ENCODE assay signal across 19 cellular contexts in the genomic region with DNA sequence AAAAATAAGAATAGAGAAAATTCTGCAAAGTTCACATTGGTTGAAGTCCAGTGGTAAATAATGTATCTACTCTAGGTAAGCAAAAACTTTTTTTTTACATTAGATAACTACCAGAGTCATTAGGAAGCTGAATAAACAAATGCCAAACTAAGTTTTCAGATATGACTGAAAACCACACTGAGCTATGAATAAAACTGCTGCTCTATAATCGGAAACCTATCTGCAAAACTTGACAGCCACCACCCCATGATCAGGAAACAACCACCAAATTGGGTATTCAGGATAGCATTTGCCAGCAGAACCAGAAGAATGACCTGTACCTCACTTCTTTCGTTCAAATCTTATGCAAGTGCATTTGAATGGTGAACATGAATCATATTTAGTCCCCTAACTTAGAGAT.
A peak's percentile ranks its signal among the peaks of the same experiment; 100 is the strongest.
DNase-seq lines count a peak whose midpoint lies in the region; ATAC-seq and TF ChIP-seq lines count a peak whose summit lies in the region.
"Had no signal": no experiment of that assay in that cellular context is flagged by ENCODE, and none has a peak within 500 bp of the region (broad histone marks: within the 10 kb centered on the region; RNA-seq: fewer than 3 reads in every experiment).

No MANE protein-coding gene starts in this region.

- DNase-seq in GM12865 (ENCODE audit: low read depth): peak; percentile 65
- no peak for DNase-seq in left lobe of liver (ENCODE audit: low spot score)
- no peak for DNase-seq in SK-N-DZ (ENCODE audit: low spot score)
- DNase-seq in RKO (ENCODE audit: low spot score): no peak
- no peak for DNase-seq in activated CD4-positive, alpha-beta T cell treated with anti-CD3 and anti-CD28 coated beads, Interleukin-2, amount 50 U/mL, for 48 hours
- DNase-seq: body of pancreas, HCEC 1CT, KBM-7, NCI-H524 treated with DMSO at 0.1 percent for 48 hours, nucleus accumbens, T-helper 17 cell, thyroid gland had no signal

- no peak for TF ChIP-seq CTCF in GM12865 (IDR thresholded peaks at IDR 0.05; ENCODE audit: insufficient read depth, low read depth, low read length, missing control alignments)

- H3K4me3 ChIP-seq in GM12865 (ENCODE audit: low read depth, low read length): peak overlapping the region; percentile 32; the same call in 1 of the 2 replicates
- H3K4me3 ChIP-seq: body of pancreas, lung, right atrium auricular region, thyroid gland had no signal

- ATAC-seq in GM19035 (IDR thresholded peaks at IDR 0.05; ENCODE audit: unreplicated experiment): peak; percentile 54
- peak; percentile 56 for ATAC-seq in HG02759 (IDR thresholded peaks at IDR 0.05; ENCODE audit: unreplicated experiment)
- peak; percentile 29 for ATAC-seq in HG03469 (IDR thresholded peaks at IDR 0.05; ENCODE audit: unreplicated experiment)
- ATAC-seq in left lobe of liver: no peak
- ATAC-seq: activated CD4-positive, CD25-positive, alpha-beta regulatory T cell treated with anti-CD3 and anti-CD28 coated beads, Interleukin-2, amount 50 U/mL, for 24 hours; body of pancreas; stimulated activated memory B cell treated with anti-CD40 and anti-IgM and Interleukin-4, amounts not matched to agents 10 μg/mL and 1 μg/mL and 100 μg/mL, for 72 hours; T-helper 17 cell had no signal
